In genomic region chr17:59845595-59846390, GRCh38 we compare ENCODE assay signal across 1 cellular context.
TF ChIP-seq lines count a peak whose summit lies in the region.

No MANE protein-coding gene starts in this region.

TF ChIP-seq in K562, 482 proteins besides CTCF, POLR2A, EP300 and RAD21 (continued from another document and continues in another):
- no peak for TF ChIP-seq ZNF277 (CRISPR knock-in tag; IDR thresholded peaks at IDR 0.05; ENCODE audit: borderline replicate concordance)
- no peak for TF ChIP-seq MYC (IDR thresholded peaks at IDR 0.05; ENCODE audit: low read depth, low read length)
- TF ChIP-seq MYC (CRISPR knock-in tag; IDR thresholded peaks at IDR 0.05; ENCODE audit: borderline replicate concordance, low read depth) = no peak
- no peak for TF ChIP-seq TFAM (CRISPR knock-in tag; conservative IDR thresholded peaks at IDR 0.05)
- TF ChIP-seq HNRNPLL (IDR thresholded peaks at IDR 0.05; ENCODE audit: low read depth, low read length, poor library complexity, severe bottlenecking) = no peak
- TF ChIP-seq TCF7L2 (IDR thresholded peaks at IDR 0.05; ENCODE audit: low read depth, low read length) = no peak
- no peak for TF ChIP-seq HES1 (IDR thresholded peaks at IDR 0.05; ENCODE audit: low read depth)
- TF ChIP-seq ZNF79 (CRISPR knock-in tag; IDR thresholded peaks at IDR 0.05; ENCODE audit: low read depth) = no peak
- TF ChIP-seq, protein P1, sequence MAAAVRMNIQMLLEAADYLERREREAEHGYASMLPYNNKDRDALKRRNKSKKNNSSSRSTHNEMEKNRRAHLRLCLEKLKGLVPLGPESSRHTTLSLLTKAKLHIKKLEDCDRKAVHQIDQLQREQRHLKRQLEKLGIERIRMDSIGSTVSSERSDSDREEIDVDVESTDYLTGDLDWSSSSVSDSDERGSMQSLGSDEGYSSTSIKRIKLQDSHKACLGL (CRISPR knock-in tag; IDR thresholded peaks at IDR 0.05; ENCODE audit: borderline replicate concordance, poor library complexity, severe bottlenecking) = no peak
- no peak for TF ChIP-seq ZNF77 (CRISPR knock-in tag; IDR thresholded peaks at IDR 0.05)
- no peak for TF ChIP-seq XRCC5 (IDR thresholded peaks at IDR 0.05; ENCODE audit: low read depth, low read length)
- no peak for TF ChIP-seq ZNF280B (CRISPR knock-in tag; IDR thresholded peaks at IDR 0.05)
- TF ChIP-seq STAT6 (CRISPR knock-in tag; IDR thresholded peaks at IDR 0.05) = no peak
- TF ChIP-seq IRF1 (CRISPR knock-in tag; IDR thresholded peaks at IDR 0.05; ENCODE audit: borderline replicate concordance) = 0 out of 2 replicates have a peak, but pooled peaks have one; percentile 37
- no peak for TF ChIP-seq SAP30 (IDR thresholded peaks at IDR 0.05; ENCODE audit: borderline replicate concordance, insufficient read depth, low read depth, low read length, poor library complexity, severe bottlenecking)
- TF ChIP-seq RBM22 (IDR thresholded peaks at IDR 0.05; ENCODE audit: low read depth, low read length, poor library complexity, severe bottlenecking) = peak; percentile 55
- TF ChIP-seq E2F6 (IDR thresholded peaks at IDR 0.05; ENCODE audit: borderline replicate concordance in 1 of 2, extremely low read depth in 1 of 2, insufficient read depth in 1 of 2, insufficient read length in 1 of 2, low read depth in 1 of 2, low read length in 1 of 2, poor library complexity in 1 of 2, severe bottlenecking in 1 of 2) = no peak
- TF ChIP-seq, protein P2, sequence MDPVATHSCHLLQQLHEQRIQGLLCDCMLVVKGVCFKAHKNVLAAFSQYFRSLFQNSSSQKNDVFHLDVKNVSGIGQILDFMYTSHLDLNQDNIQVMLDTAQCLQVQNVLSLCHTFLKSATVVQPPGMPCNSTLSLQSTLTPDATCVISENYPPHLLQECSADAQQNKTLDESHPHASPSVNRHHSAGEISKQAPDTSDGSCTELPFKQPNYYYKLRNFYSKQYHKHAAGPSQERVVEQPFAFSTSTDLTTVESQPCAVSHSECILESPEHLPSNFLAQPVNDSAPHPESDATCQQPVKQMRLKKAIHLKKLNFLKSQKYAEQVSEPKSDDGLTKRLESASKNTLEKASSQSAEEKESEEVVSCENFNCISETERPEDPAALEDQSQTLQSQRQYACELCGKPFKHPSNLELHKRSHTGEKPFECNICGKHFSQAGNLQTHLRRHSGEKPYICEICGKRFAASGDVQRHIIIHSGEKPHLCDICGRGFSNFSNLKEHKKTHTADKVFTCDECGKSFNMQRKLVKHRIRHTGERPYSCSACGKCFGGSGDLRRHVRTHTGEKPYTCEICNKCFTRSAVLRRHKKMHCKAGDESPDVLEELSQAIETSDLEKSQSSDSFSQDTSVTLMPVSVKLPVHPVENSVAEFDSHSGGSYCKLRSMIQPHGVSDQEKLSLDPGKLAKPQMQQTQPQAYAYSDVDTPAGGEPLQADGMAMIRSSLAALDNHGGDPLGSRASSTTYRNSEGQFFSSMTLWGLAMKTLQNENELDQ (CRISPR knock-in tag; IDR thresholded peaks at IDR 0.05; ENCODE audit: borderline replicate concordance) = no peak
- no peak for TF ChIP-seq MGA (IDR thresholded peaks at IDR 0.05)
- TF ChIP-seq ZNF436 (CRISPR knock-in tag; IDR thresholded peaks at IDR 0.05) = no peak
- no peak for TF ChIP-seq ETV1 (tag; conservative IDR thresholded peaks at IDR 0.05; ENCODE audit: low read depth)
- peak; percentile 78 for TF ChIP-seq ERF (CRISPR knock-in tag; IDR thresholded peaks at IDR 0.05)
- no peak for TF ChIP-seq NCOA6 (IDR thresholded peaks at IDR 0.05)
- TF ChIP-seq ZFX (CRISPR knock-in tag; IDR thresholded peaks at IDR 0.05) = peak; percentile 29; the same call in 1 of the 2 replicates
- 0 out of 2 replicates have a peak, but pooled peaks have one; percentile 15 for TF ChIP-seq ZNF274 (IDR thresholded peaks at IDR 0.05; ENCODE audit: borderline replicate concordance, low read depth, low read length)
- no peak for TF ChIP-seq HINFP (tag; conservative IDR thresholded peaks at IDR 0.05; ENCODE audit: low read depth)
- TF ChIP-seq ZNF668 (CRISPR knock-in tag; IDR thresholded peaks at IDR 0.05) = no peak
- TF ChIP-seq DNMT1 (IDR thresholded peaks at IDR 0.05) = no peak
- TF ChIP-seq ZNF217 (CRISPR knock-in tag; IDR thresholded peaks at IDR 0.05) = no peak
- no peak for TF ChIP-seq HEY1 (CRISPR knock-in tag; IDR thresholded peaks at IDR 0.05; ENCODE audit: borderline replicate concordance)
- TF ChIP-seq HMG20B (CRISPR knock-in tag; IDR thresholded peaks at IDR 0.05) = peak; percentile 26; the same call in 1 of the 2 replicates
- no peak for TF ChIP-seq GATAD2B (IDR thresholded peaks at IDR 0.05; ENCODE audit: borderline replicate concordance)
